Comparison of ENCODE assay signal across 19 cellular contexts in the genomic region with DNA sequence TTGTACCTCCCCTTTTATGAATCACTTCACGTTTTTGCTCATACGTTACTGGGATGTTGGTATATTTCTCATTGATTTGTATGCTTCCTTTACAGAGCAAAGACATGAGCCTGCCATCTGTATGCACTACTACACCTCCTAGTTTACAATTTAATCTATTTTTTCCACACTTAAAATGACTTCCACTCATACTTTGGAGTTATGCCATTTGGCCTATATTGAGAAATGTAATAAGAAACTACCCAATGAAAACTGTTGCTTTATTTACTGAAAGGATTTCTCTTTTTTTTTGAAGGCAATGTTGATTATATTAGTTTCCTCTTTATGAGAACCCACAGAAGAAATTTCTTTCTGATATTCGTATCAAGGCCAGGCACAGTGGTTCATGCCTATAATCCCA. TPM values are rescaled to one million over a fixed set of nuclear protein-coding genes. Genes with fewer than 3 reads are reported as not detected.
DNase-seq lines count a peak whose midpoint lies in the region; TF ChIP-seq lines count a peak whose summit lies in the region.
"Had no signal": no experiment of that assay in that cellular context is flagged by ENCODE, and none has a peak within 500 bp of the region (broad histone marks: within the 10 kb centered on the region; RNA-seq: fewer than 3 reads in every experiment).

No MANE protein-coding gene starts in this region.

- TF ChIP-seq POLR2A in vagina (IDR thresholded peaks at IDR 0.05), result no peak

- no peak overlapping the region for H3K27ac ChIP-seq in neural progenitor cell
- H3K27ac ChIP-seq in tibial artery, result no peak overlapping the region
- H3K27ac ChIP-seq in vagina, result no peak overlapping the region
- H3K27ac ChIP-seq: BLaER1 had no signal

- no peaks in the 10 kb centered on the region for H3K27me3 Mint-ChIP-seq in activated naive CD4-positive, alpha-beta T cell treated with anti-CD3 and anti-CD28 coated beads for 36 hours (ENCODE audit: low read depth)
- H3K27me3 Mint-ChIP-seq in immature natural killer cell (ENCODE audit: low read depth in 3 of 3) (peaks cover 0 to 3% (median 2%) of the 10 kb centered on the region in 3 donors), neural progenitor cell (ENCODE audit: insufficient read depth, low read depth) (peaks cover 2% of the 10 kb centered on the region), CD14-positive monocyte (ENCODE audit: low read depth in 3 of 3) (peaks cover 0 to 2% (median 0%) of the 10 kb centered on the region in 3 donors)
- H3K27me3 Mint-ChIP-seq: CD8-positive, alpha-beta memory T cell; IgD-negative memory B cell had no signal

- H3K4me1 Mint-ChIP-seq in activated naive CD4-positive, alpha-beta T cell treated with anti-CD3 and anti-CD28 coated beads for 36 hours (ENCODE audit: low read depth), result no peaks in the 10 kb centered on the region
- H3K4me1 Mint-ChIP-seq in immature natural killer cell, result peaks cover 0 to 10% of the 10 kb centered on the region in 2 donors
- no peaks in the 10 kb centered on the region for H3K4me1 Mint-ChIP-seq in neural progenitor cell
- H3K4me1 Mint-ChIP-seq in CD14-positive monocyte, result no peaks in the 10 kb centered on the region
- H3K4me1 Mint-ChIP-seq: H9, IgD-negative memory B cell had no signal

- H3K27me3 ChIP-seq in adipocyte (replicated peaks; ENCODE audit: control insufficient read depth, insufficient read depth, low read length) (no peaks in the 10 kb centered on the region), neural progenitor cell (no peaks in the 10 kb centered on the region), tibial artery (no peaks in the 10 kb centered on the region), vagina (no peaks in the 10 kb centered on the region)
- H3K27me3 ChIP-seq: BLaER1 had no signal

- no peak for TF ChIP-seq CTCF in neural progenitor cell (IDR thresholded peaks at IDR 0.05)
- TF ChIP-seq CTCF in CD14-positive monocyte (IDR thresholded peaks at IDR 0.05), result no peak
- TF ChIP-seq CTCF in tibial artery (IDR thresholded peaks at IDR 0.05), result no peak
- no peak for TF ChIP-seq CTCF in vagina (IDR thresholded peaks at IDR 0.05)

- H3K4me1 ChIP-seq in adipocyte (ENCODE audit: control insufficient read depth, insufficient read depth, low read length) (no peaks in the 10 kb centered on the region), neural progenitor cell (no peaks in the 10 kb centered on the region), tibial artery (no peaks in the 10 kb centered on the region), vagina (no peaks in the 10 kb centered on the region)
- H3K4me1 ChIP-seq: BLaER1 had no signal

- no peaks in the 10 kb centered on the region for H4K20me1 ChIP-seq in neural progenitor cell (ENCODE audit: low read depth)

- H3K79me2 ChIP-seq in neural progenitor cell (ENCODE audit: low read depth), result no peaks in the 10 kb centered on the region

- intact Hi-C loops in activated naive CD4-positive, alpha-beta T cell treated with anti-CD3 and anti-CD28 coated beads for 36 hours (cut with micrococcal nuclease), result no loop called here
- intact Hi-C loops in CD14-positive monocyte (cut with micrococcal nuclease), result no loop called here
- intact Hi-C loops in tibial artery (cut with DNase I; ENCODE audit: low total_unique reads), result no loop called here
- intact Hi-C loops in vagina (cut with DNase I), result no loop called here

- H3K9ac ChIP-seq in adipocyte (ENCODE audit: low read length), result no peak overlapping the region
- no peak overlapping the region for H3K9ac ChIP-seq in neural progenitor cell
- H3K9ac ChIP-seq: BLaER1 had no signal

- peaks cover 10% of the 10 kb centered on the region for H3K36me3 Mint-ChIP-seq in activated naive CD4-positive, alpha-beta T cell treated with anti-CD3 and anti-CD28 coated beads for 36 hours (ENCODE audit: low read depth)
- H3K36me3 Mint-ChIP-seq in immature natural killer cell, result peaks cover 14 to 38% (median 33%) of the 10 kb centered on the region in 3 donors
- peaks cover 17% of the 10 kb centered on the region for H3K36me3 Mint-ChIP-seq in neural progenitor cell
- peaks cover 78 to 89% of the 10 kb centered on the region in 2 donors for H3K36me3 Mint-ChIP-seq in CD14-positive monocyte

- no peak overlapping the region for H3K4me2 ChIP-seq in neural progenitor cell
- H3K4me2 ChIP-seq: BLaER1 had no signal

- no peak for DNase-seq in activated naive CD4-positive, alpha-beta T cell treated with anti-CD3 and anti-CD28 coated beads for 36 hours
- DNase-seq in activated naive CD4-positive, alpha-beta T cell treated with anti-CD3 and anti-CD28 coated beads, Interleukin-2, amount 50 U/mL, for 16 hours, result no peak
- DNase-seq in adipocyte (ENCODE audit: low read depth) (peak; percentile 51), immature natural killer cell (no peak), neural progenitor cell (ENCODE audit: low spot score) (no peak), CD14-positive monocyte (ENCODE audit: low spot score) (no peak), tibial artery (no peak), vagina (ENCODE audit: extremely low spot score in 2 of 2) (no peak)
- DNase-seq: 8988T; CD8-positive, alpha-beta memory T cell; COR-L47; DMS 273 treated with DMSO at 0.1 percent for 48 hours; DMS53; DND-41; EL; H9 had no signal

- no peaks in the 10 kb centered on the region for H3K9me3 ChIP-seq in adipocyte (ENCODE audit: control insufficient read depth, low read length)
- H3K9me3 ChIP-seq in neural progenitor cell (ENCODE audit: low read depth), result no peaks in the 10 kb centered on the region
- H3K9me3 ChIP-seq in tibial artery, result no peaks in the 10 kb centered on the region
- H3K9me3 ChIP-seq in vagina, result no peaks in the 10 kb centered on the region
- H3K9me3 ChIP-seq: BLaER1 had no signal

- H3K9me3 Mint-ChIP-seq in activated naive CD4-positive, alpha-beta T cell treated with anti-CD3 and anti-CD28 coated beads for 36 hours, result no peaks in the 10 kb centered on the region
- H3K9me3 Mint-ChIP-seq in immature natural killer cell, result no peaks in the 10 kb centered on the region
- no peaks in the 10 kb centered on the region for H3K9me3 Mint-ChIP-seq in neural progenitor cell
- H3K9me3 Mint-ChIP-seq in CD14-positive monocyte, result no peaks in the 10 kb centered on the region
- H3K9me3 Mint-ChIP-seq: CD8-positive, alpha-beta memory T cell; H9; IgD-negative memory B cell had no signal

- no peak overlapping the region for H2AFZ ChIP-seq in neural progenitor cell (replicated peaks)

- H3K4me3 ChIP-seq in adipocyte (ENCODE audit: low read length) (no peak overlapping the region), neural progenitor cell (no peak overlapping the region), tibial artery (no peak overlapping the region), vagina (no peak overlapping the region)
- H3K4me3 ChIP-seq: BLaER1, GM12878 had no signal

- CTCF ChIA-PET in activated naive CD4-positive, alpha-beta T cell treated with anti-CD3 and anti-CD28 coated beads for 36 hours (lab: Charles Lee), result interaction anchor here (0.9 kb wide), 1 partner anchor 243 kb away, joined by 3 read pairs; no protein-coding TSS in a partner anchor

- H3K4me3 Mint-ChIP-seq in activated naive CD4-positive, alpha-beta T cell treated with anti-CD3 and anti-CD28 coated beads for 36 hours, result no peak overlapping the region
- no peak overlapping the region for H3K4me3 Mint-ChIP-seq in immature natural killer cell
- H3K4me3 Mint-ChIP-seq in neural progenitor cell, result no peak overlapping the region
- H3K4me3 Mint-ChIP-seq in CD14-positive monocyte, result no peak overlapping the region
- H3K4me3 Mint-ChIP-seq: CD8-positive, alpha-beta memory T cell; H9; IgD-negative memory B cell had no signal

- peak overlapping the region; percentile 50 for H3K27ac Mint-ChIP-seq in activated naive CD4-positive, alpha-beta T cell treated with anti-CD3 and anti-CD28 coated beads for 36 hours
- H3K27ac Mint-ChIP-seq in immature natural killer cell (peak overlapping the region; percentile 4 to 74 (median 40)), neural progenitor cell (peak overlapping the region; percentile 53), CD14-positive monocyte (no peak overlapping the region)
- H3K27ac Mint-ChIP-seq: H9 had no signal

- H3F3A ChIP-seq in neural progenitor cell (ENCODE audit: low read depth), result no peaks in the 10 kb centered on the region

- H3K36me3 ChIP-seq in adipocyte (ENCODE audit: control insufficient read depth, insufficient read depth, low read length, severe bottlenecking) (peaks cover 78% of the 10 kb centered on the region), neural progenitor cell (no peaks in the 10 kb centered on the region), tibial artery (peaks cover 54 to 88% (median 88%) of the 10 kb centered on the region in 3 donors), vagina (peaks cover 5 to 68% of the 10 kb centered on the region in 2 donors)

RNA-seq across cellular contexts. Expression of gene DUSP14, which starts 43.1 kb away (rescaled TPM):
- total RNA-seq in activated naive CD4-positive, alpha-beta T cell treated with anti-CD3 and anti-CD28 coated beads for 36 hours, result 1 to 10 TPM; 7.0 to 7.9 TPM
- 10 to 100 TPM; 18.1 to 25.9 (median 19.2) TPM for polyA plus RNA-seq in immature natural killer cell
- total RNA-seq in neural progenitor cell (ENCODE audit: low replicate concordance), result 17.3 and 21.6 TPM in 2 replicates
- polyA plus RNA-seq in CD14-positive monocyte, result 1 to 10 TPM in 1 of 2 donors, under 1 TPM in 1; 0.24 to 1.1 TPM
- total RNA-seq in vagina, result 19.9 TPM

Comparison
In these comparisons a context has a peak if more than half of its experiments do, and no peak if none do; other contexts are left out.
1. H3K27ac Mint-ChIP-seq: peak in activated naive CD4-positive, alpha-beta T cell treated with anti-CD3 and anti-CD28 coated beads for 36 hours (single experiment), immature natural killer cell (6 of 6) and neural progenitor cell (single experiment); none in CD14-positive monocyte (0 of 7).